ENCODE assay signal across 36 cellular contexts in genomic region chr13:106963151-106963550, GRCh38.
"Had no signal": no experiment of that assay in that cellular context is flagged by ENCODE, and none has a peak within 500 bp of the region (broad histone marks: within the 10 kb centered on the region; RNA-seq: fewer than 3 reads in every experiment).

No MANE protein-coding gene starts in this region.

- H3K36me3 Mint-ChIP-seq: activated CD4-positive, alpha-beta memory T cell treated with anti-CD3 and anti-CD28 coated beads for 36 hours; activated CD8-positive, alpha-beta memory T cell treated with anti-CD3 and anti-CD28 coated beads, Interleukin-2, amount 10 ng/mL, durations not matched to agents 7 days and 5 days; activated naive CD4-positive, alpha-beta T cell treated with anti-CD3 and anti-CD28 coated beads, Interleukin-2, amount 10 ng/mL, durations not matched to agents 7 days and 5 days; activated naive CD4-positive, alpha-beta T cell treated with anti-CD3 and anti-CD28 coated beads, Interleukin-2, amount 50 U/mL, for 24 hours; activated naive CD8-positive, alpha-beta T cell; activated naive CD8-positive, alpha-beta T cell treated with anti-CD3 and anti-CD28 coated beads, Interleukin-2, amount 10 ng/mL, durations not matched to agents 7 days and 5 days; brain had no signal

- H3K27me3 Mint-ChIP-seq: activated B cell treated with CpG ODN at 0.5 μM for 24 hours; activated CD4-positive, alpha-beta memory T cell treated with anti-CD3 and anti-CD28 coated beads for 36 hours; activated CD4-positive, alpha-beta T cell treated with anti-CD3 and anti-CD28 coated beads, Interleukin-2, amount 10 ng/mL, durations not matched to agents 24 days and 14 days; activated CD8-positive, alpha-beta memory T cell treated with anti-CD3 and anti-CD28 coated beads, Interleukin-2, amount 10 ng/mL, durations not matched to agents 7 days and 5 days; activated CD8-positive, alpha-beta T cell treated with anti-CD3 and anti-CD28 coated beads for 36 hours; activated naive CD4-positive, alpha-beta T cell treated with anti-CD3 and anti-CD28 coated beads, Interleukin-2, amount 10 ng/mL, durations not matched to agents 7 days and 5 days; activated naive CD4-positive, alpha-beta T cell treated with anti-CD3 and anti-CD28 coated beads, Interleukin-2, amount 50 U/mL, for 24 hours; activated naive CD8-positive, alpha-beta T cell; activated naive CD8-positive, alpha-beta T cell treated with anti-CD3 and anti-CD28 coated beads, Interleukin-2, amount 10 ng/mL, durations not matched to agents 7 days and 5 days; activated naive CD8-positive, alpha-beta T cell treated with anti-CD3 and anti-CD28 coated beads, Interleukin-2, amount 50 U/mL, for 24 hours; activated T-cell treated with anti-CD3 and anti-CD28 coated beads, Interleukin-2, amount 50 U/mL, for 24 hours; central memory CD8-positive, alpha-beta T cell had no signal

- H3K4me1 Mint-ChIP-seq: activated B cell treated with CpG ODN at 0.5 μM for 24 hours; activated CD4-positive, alpha-beta T cell treated with anti-CD3 and anti-CD28 coated beads, Interleukin-2, amount 10 ng/mL, durations not matched to agents 24 days and 14 days; activated CD8-positive, alpha-beta memory T cell treated with anti-CD3 and anti-CD28 coated beads, Interleukin-2, amount 10 ng/mL, durations not matched to agents 7 days and 5 days; activated naive CD4-positive, alpha-beta T cell treated with anti-CD3 and anti-CD28 coated beads, Interleukin-2, amount 10 ng/mL, durations not matched to agents 7 days and 5 days; activated naive CD4-positive, alpha-beta T cell treated with anti-CD3 and anti-CD28 coated beads, Interleukin-2, amount 50 U/mL, for 24 hours; activated naive CD8-positive, alpha-beta T cell treated with anti-CD3 and anti-CD28 coated beads, Interleukin-2, amount 10 ng/mL, durations not matched to agents 7 days and 5 days; activated naive CD8-positive, alpha-beta T cell treated with anti-CD3 and anti-CD28 coated beads, Interleukin-2, amount 50 U/mL, for 24 hours; brain; central memory CD8-positive, alpha-beta T cell had no signal

- FAIRE-seq: bronchial epithelial cell, TTC549 had no signal

- H3K27ac ChIP-seq: cardiac muscle cell, VCaP had no signal

- H3K36me3 ChIP-seq: cardiac muscle cell had no signal

- H3K9me3 Mint-ChIP-seq: activated CD4-positive, alpha-beta memory T cell treated with anti-CD3 and anti-CD28 coated beads for 36 hours; activated CD4-positive, alpha-beta T cell treated with anti-CD3 and anti-CD28 coated beads, Interleukin-2, amount 10 ng/mL, durations not matched to agents 24 days and 14 days; activated naive CD4-positive, alpha-beta T cell treated with anti-CD3 and anti-CD28 coated beads, Interleukin-2, amount 50 U/mL, for 24 hours; activated naive CD8-positive, alpha-beta T cell treated with anti-CD3 and anti-CD28 coated beads, Interleukin-2, amount 10 ng/mL, durations not matched to agents 7 days and 5 days; activated naive CD8-positive, alpha-beta T cell treated with anti-CD3 and anti-CD28 coated beads, Interleukin-2, amount 50 U/mL, for 24 hours; activated T-cell treated with anti-CD3 and anti-CD28 coated beads, Interleukin-2, amount 50 U/mL, for 24 hours; activated T-helper 2 cell treated with anti-CD3 and anti-CD28 coated beads, Interferon-gamma antibody, Interleukin-2, Interleukin-4, amounts not matched to agents 10 μg/mL and 5 μg/mL and 100 μg/mL, durations not matched to agents 14 hours and 24 hours and 36 hours; T-helper 1 cell treated with Interleukin-12 subunit alpha and Interleukin-12 subunit beta and Interleukin-4 antibody, amounts not matched to agents 30 μg/mL and 1 μg/mL, for 36 hours; T-helper 2 cell treated with Interferon-gamma antibody and Interleukin-4, amounts not matched to agents 5 μg/mL and 100 μg/mL, for 36 hours had no signal

- H3K4me3 Mint-ChIP-seq: activated B cell treated with CpG ODN at 0.5 μM for 24 hours; activated CD4-positive, alpha-beta memory T cell treated with anti-CD3 and anti-CD28 coated beads for 36 hours; activated CD4-positive, alpha-beta T cell treated with anti-CD3 and anti-CD28 coated beads, Interleukin-2, amount 10 ng/mL, durations not matched to agents 24 days and 14 days; activated CD8-positive, alpha-beta memory T cell treated with anti-CD3 and anti-CD28 coated beads, Interleukin-2, amount 10 ng/mL, durations not matched to agents 7 days and 5 days; activated CD8-positive, alpha-beta T cell treated with anti-CD3 and anti-CD28 coated beads for 36 hours; activated naive CD4-positive, alpha-beta T cell treated with anti-CD3 and anti-CD28 coated beads, Interleukin-2, amount 10 ng/mL, durations not matched to agents 7 days and 5 days; activated naive CD4-positive, alpha-beta T cell treated with anti-CD3 and anti-CD28 coated beads, Interleukin-2, amount 50 U/mL, for 24 hours; activated naive CD8-positive, alpha-beta T cell; activated naive CD8-positive, alpha-beta T cell treated with anti-CD3 and anti-CD28 coated beads, Interleukin-2, amount 10 ng/mL, durations not matched to agents 7 days and 5 days; activated naive CD8-positive, alpha-beta T cell treated with anti-CD3 and anti-CD28 coated beads, Interleukin-2, amount 50 U/mL, for 24 hours; activated T-cell treated with anti-CD3 and anti-CD28 coated beads, Interleukin-2, amount 50 U/mL, for 24 hours; brain; central memory CD8-positive, alpha-beta T cell; T-helper 1 cell treated with Interleukin-12 subunit alpha and Interleukin-12 subunit beta and Interleukin-4 antibody, amounts not matched to agents 30 μg/mL and 1 μg/mL, for 36 hours; T-helper 2 cell treated with Interferon-gamma antibody and Interleukin-4, amounts not matched to agents 5 μg/mL and 100 μg/mL, for 36 hours had no signal

- H3K4me3 ChIP-seq: cardiac muscle cell had no signal

- H3K27ac Mint-ChIP-seq: activated B cell treated with CpG ODN at 0.5 μM for 24 hours; activated CD4-positive, alpha-beta memory T cell treated with anti-CD3 and anti-CD28 coated beads for 36 hours; activated CD4-positive, alpha-beta T cell treated with anti-CD3 and anti-CD28 coated beads, Interleukin-2, amount 10 ng/mL, durations not matched to agents 24 days and 14 days; activated CD8-positive, alpha-beta memory T cell treated with anti-CD3 and anti-CD28 coated beads, Interleukin-2, amount 10 ng/mL, durations not matched to agents 7 days and 5 days; activated CD8-positive, alpha-beta T cell treated with anti-CD3 and anti-CD28 coated beads for 36 hours; activated naive CD4-positive, alpha-beta T cell treated with anti-CD3 and anti-CD28 coated beads, Interleukin-2, amount 10 ng/mL, durations not matched to agents 7 days and 5 days; activated naive CD4-positive, alpha-beta T cell treated with anti-CD3 and anti-CD28 coated beads, Interleukin-2, amount 50 U/mL, for 24 hours; activated naive CD8-positive, alpha-beta T cell; activated naive CD8-positive, alpha-beta T cell treated with anti-CD3 and anti-CD28 coated beads, Interleukin-2, amount 10 ng/mL, durations not matched to agents 7 days and 5 days; activated naive CD8-positive, alpha-beta T cell treated with anti-CD3 and anti-CD28 coated beads, Interleukin-2, amount 50 U/mL, for 24 hours; activated T-cell treated with anti-CD3 and anti-CD28 coated beads, Interleukin-2, amount 50 U/mL, for 24 hours; activated T-helper 2 cell treated with anti-CD3 and anti-CD28 coated beads, Interferon-gamma antibody, Interleukin-2, Interleukin-4, amounts not matched to agents 10 μg/mL and 5 μg/mL and 100 μg/mL, durations not matched to agents 14 hours and 24 hours and 36 hours; brain; T-helper 1 cell treated with Interleukin-12 subunit alpha and Interleukin-12 subunit beta and Interleukin-4 antibody, amounts not matched to agents 30 μg/mL and 1 μg/mL, for 36 hours; T-helper 2 cell treated with Interferon-gamma antibody and Interleukin-4, amounts not matched to agents 5 μg/mL and 100 μg/mL, for 36 hours had no signal

- DNase-seq: activated B cell treated with CpG ODN at 0.5 μM for 24 hours; activated CD4-positive, alpha-beta memory T cell treated with anti-CD3 and anti-CD28 coated beads for 36 hours; activated CD4-positive, alpha-beta T cell treated with anti-CD3 and anti-CD28 coated beads for 4 hours; activated CD4-positive, alpha-beta T cell treated with anti-CD3 and anti-CD28 coated beads, Interleukin-2, amount 10 ng/mL, durations not matched to agents 24 days and 14 days; activated CD4-positive, alpha-beta T cell treated with anti-CD3 and anti-CD28 coated beads, Interleukin-2, amount 50 U/mL, for 1 hour; activated CD4-positive, alpha-beta T cell treated with anti-CD3 and anti-CD28 coated beads, Interleukin-2, amount 50 U/mL, for 4 hours; activated CD4-positive, CD25-positive, alpha-beta regulatory T cell treated with anti-CD3 and anti-CD28 coated beads, Interleukin-2, amount 50 U/mL, for 72 hours; activated CD8-positive, alpha-beta memory T cell treated with anti-CD3 and anti-CD28 coated beads, Interleukin-2, amount 10 ng/mL, durations not matched to agents 7 days and 5 days; activated CD8-positive, alpha-beta memory T cell treated with anti-CD3 and anti-CD28 coated beads, Interleukin-2, amount 50 U/mL, for 48 hours; activated CD8-positive, alpha-beta T cell treated with anti-CD3 and anti-CD28 coated beads for 36 hours; activated effector memory CD4-positive, alpha-beta T cell treated with Interleukin-2 at 50 U/mL for 16 hours; activated gamma-delta T cell; activated naive CD4-positive, alpha-beta T cell treated with anti-CD3 and anti-CD28 coated beads, Interleukin-2, amount 10 ng/mL, durations not matched to agents 7 days and 5 days; activated naive CD4-positive, alpha-beta T cell treated with Interleukin-2 at 50 U/mL for 16 hours; activated naive CD8-positive, alpha-beta T cell treated with anti-CD3 and anti-CD28 coated beads, Interleukin-2, amount 10 ng/mL, durations not matched to agents 7 days and 5 days; activated naive CD8-positive, alpha-beta T cell treated with anti-CD3 and anti-CD28 coated beads, Interleukin-2, amount 50 U/mL, for 24 hours; activated T-cell treated with anti-CD3 and anti-CD28 coated beads, Interleukin-2, amount 50 U/mL, for 24 hours; activated T-cell treated with anti-CD3 and anti-CD28 coated beads, Interleukin-2, amount 50 U/mL, for 48 hours; amniotic stem cell; aorta; caudate nucleus; cerebellar nuclear complex; T-helper 1 cell; T-helper 2 cell; T-helper 9 cell had no signal
